In genomic region chr3:26437678-26438077, GRCh38 we compare ENCODE assay signal across 13 cellular contexts.
DNase-seq lines count a peak whose midpoint lies in the region; TF ChIP-seq lines count a peak whose summit lies in the region.
"Had no signal": no experiment of that assay in that cellular context is flagged by ENCODE, and none has a peak within 500 bp of the region (broad histone marks: within the 10 kb centered on the region; RNA-seq: fewer than 3 reads in every experiment).

No MANE protein-coding gene starts in this region.

- no peak for TF ChIP-seq CTCF in astrocyte of the cerebellum (IDR thresholded peaks at IDR 0.05; ENCODE audit: low read depth, low read length, missing control alignments)

- DNase-seq in HS-27A (ENCODE audit: low read depth) (peak; percentile 1), astrocyte of the cerebellum (ENCODE audit: low read depth) (peak; percentile 79), glomerular visceral epithelial cell (ENCODE audit: extremely low spot score) (peak; percentile 51), stromal cell of bone marrow (ENCODE audit: low read depth) (peak; percentile 1), GF-D8 (lab: John Stamatoyannopoulos, UW) (no peak), NCI-H1105 (lab: John Stamatoyannopoulos, UW) (no peak), NCI-H1436 treated with DMSO at 0.1 percent for 48 hours (lab: John Stamatoyannopoulos, UW) (no peak)
- DNase-seq: activated CD8-positive, alpha-beta T cell treated with anti-CD3 and anti-CD28 coated beads, Interleukin-2, amount 10 ng/mL, durations not matched to agents 7 days and 5 days; activated naive CD8-positive, alpha-beta T cell treated with anti-CD3 and anti-CD28 coated beads, Interleukin-2, amount 50 U/mL, for 24 hours; C1 segment of cervical spinal cord; heart right ventricle; left cardiac atrium; NCI-H2107 had no signal

- H3K4me3 ChIP-seq in astrocyte of the cerebellum (ENCODE audit: low read depth, low read length), result no peak overlapping the region
- H3K4me3 ChIP-seq: heart right ventricle had no signal

- in situ Hi-C loops in astrocyte of the cerebellum (cut with HindIII; ENCODE audit: low sequenced_read_pairs), result no loop called here

Comparison
In these comparisons a context has a peak if more than half of its experiments do, and no peak if none do; other contexts are left out.
1. DNase-seq: peak in HS-27A (single experiment), astrocyte of the cerebellum (single experiment), glomerular visceral epithelial cell (single experiment) and stromal cell of bone marrow (single experiment); none in GF-D8 (single experiment), NCI-H1105 (single experiment) and NCI-H1436 treated with DMSO at 0.1 percent for 48 hours (single experiment).